In genomic region chr6:4135665-4136353, GRCh38 we compare ENCODE assay signal across 8 cellular contexts. TPM values are rescaled to one million over a fixed set of nuclear protein-coding genes. Genes with fewer than 3 reads are reported as not detected.
DNase-seq lines count a peak whose midpoint lies in the region; ATAC-seq and TF ChIP-seq lines count a peak whose summit lies in the region.

No MANE protein-coding gene starts in this region.

- H3K27me3 ChIP-seq in mammary epithelial cell (ENCODE audit: insufficient read depth, low read length), result no peaks in the 10 kb centered on the region

- peaks cover 25% of the 10 kb centered on the region for H3K79me2 ChIP-seq in mammary epithelial cell (ENCODE audit: insufficient read depth, low read length)

- peaks cover 4% of the 10 kb centered on the region for H3K9me3 ChIP-seq in mammary epithelial cell (replicated peaks; ENCODE audit: insufficient read depth, low read length)

- CTCF ChIA-PET in mammary epithelial cell (lab: Charles Lee; ENCODE audit: low non-redundant PET), result interaction anchor here (0.6 to 0.9 kb wide), 3 partner anchors 77 to 295 kb away, joined by 3 to 27 read pairs (median 6); no protein-coding TSS in a partner anchor

- peak overlapping the region; percentile 43 for H3K27ac ChIP-seq in mammary epithelial cell (ENCODE audit: insufficient read depth, low read depth, low read length)
- peak overlapping the region in 20 of 21 experiments; percentile 46 to 88 (median 76) for H3K27ac ChIP-seq in skin epidermis

- DNase-seq in ACHN (peak; percentile 91), NCI-H2196 treated with DMSO at 0.1 percent for 48 hours (lab: John Stamatoyannopoulos, UW; ENCODE audit: unreplicated experiment) (peak; percentile 94), mammary epithelial cell (peak; percentile 82), iPS-NIHi11 (ENCODE audit: low spot score) (peak; percentile 97)

- in situ Hi-C loops in ACHN (cut with HindIII; ENCODE audit: low pct_ligation_motif_present, low pct_unique_long_range_greater_than_20kb, low sequenced_read_pairs) (no loop called here), mammary epithelial cell (cut with MboI; ENCODE audit: low sequenced_read_pairs in 2 of 2) (no loop called here)

- H3K4me2 ChIP-seq in mammary epithelial cell (ENCODE audit: insufficient read depth, low read depth, low read length), result peak overlapping the region; percentile 88

- peaks cover 9% of the 10 kb centered on the region for H3K4me1 ChIP-seq in mammary epithelial cell (ENCODE audit: insufficient read depth, low read length)

- TF ChIP-seq CTCF in WI38 (IDR thresholded peaks at IDR 0.05; ENCODE audit: low read depth, low read length) (no peak), mammary epithelial cell (conservative IDR thresholded peaks at IDR 0.05 in 1 of 2, IDR thresholded peaks at IDR 0.05 in 1 of 2; ENCODE audit: extremely low read depth in 1 of 2, insufficient read depth in 1 of 2, low read depth in 1 of 2, low read length in 2 of 2) (no peak)

- H3K36me3 ChIP-seq in mammary epithelial cell (ENCODE audit: insufficient read depth, low read length), result peaks cover 2% of the 10 kb centered on the region

- intact Hi-C loops in mammary epithelial cell (cut with micrococcal nuclease), result loop anchor here (1.0 kb wide), 2 partner anchors 10 to 81 kb away; no protein-coding TSS in a partner anchor

- BruUV-seq in mammary epithelial cell (replicated peaks; lab: Mats Ljungman, UMichigan), result no TSS peak

- H4K20me1 ChIP-seq in mammary epithelial cell (ENCODE audit: insufficient read depth, low read length), result no peaks in the 10 kb centered on the region

- dilution Hi-C loops in mammary epithelial cell (cut with HindIII; ENCODE audit: low sequenced_read_pairs), result no loop called here

- H3K4me3 ChIP-seq in WI38 (ENCODE audit: low read depth, low read length) (peak overlapping the region; percentile 66), mammary epithelial cell (replicated peaks in 1 of 3; ENCODE audit: insufficient read depth in 1 of 3, low read depth in 2 of 3, low read length in 3 of 3) (peak overlapping the region; percentile 50 to 66 (median 62)), skin epidermis (peak overlapping the region; percentile 60 to 79 (median 66))

- 0% methylated on average over 3 of the region's 64 CpGs for WGBS in mammary epithelial cell (ENCODE audit: low coverage, missing lambda C conversion rate)

- peak overlapping the region; percentile 91 for H2AFZ ChIP-seq in mammary epithelial cell (ENCODE audit: low read depth, low read length)

- ATAC-seq in GM18870 (IDR thresholded peaks at IDR 0.05; ENCODE audit: unreplicated experiment) (peak; percentile 36), HG03108 (IDR thresholded peaks at IDR 0.05; ENCODE audit: unreplicated experiment) (peak; percentile 66)

- H3K9ac ChIP-seq in mammary epithelial cell (ENCODE audit: insufficient read depth, low read length), result peak overlapping the region; percentile 46

RNA-seq across cellular contexts. Expression of gene ECI2, which starts 0.4 kb away (rescaled TPM):
- 10 to 100 TPM; 46.4 to 48.2 TPM for total RNA-seq in mammary epithelial cell
- polyA plus RNA-seq in mammary epithelial cell, result 64.8 TPM
- polyA minus RNA-seq in mammary epithelial cell, result 126 TPM

RNA-seq across cellular contexts. Expression of gene FAM217A, which starts 56.9 kb away (rescaled TPM):
- not detected for total RNA-seq in mammary epithelial cell
- polyA plus RNA-seq in mammary epithelial cell, result not detected
- polyA minus RNA-seq in mammary epithelial cell, result not detected

Comparison
In these comparisons a context has a peak if more than half of its experiments do, and no peak if none do; other contexts are left out.
1. Peak in every context shown above with its lines: DNase-seq, ATAC-seq, H3K4me3 ChIP-seq and H3K27ac ChIP-seq.